In genomic region chr16:81456523-81457325, GRCh38 we compare ENCODE assay signal across 14 cellular contexts. TPM values are rescaled to one million over a fixed set of nuclear protein-coding genes. Genes with fewer than 3 reads are reported as not detected.
A peak's percentile ranks its signal among the peaks of the same experiment; 100 is the strongest.
DNase-seq lines count a peak whose midpoint lies in the region; ATAC-seq and TF ChIP-seq lines count a peak whose summit lies in the region.
"Had no signal": no experiment of that assay in that cellular context is flagged by ENCODE, and none has a peak within 500 bp of the region (broad histone marks: within the 10 kb centered on the region; RNA-seq: fewer than 3 reads in every experiment).

No MANE protein-coding gene starts in this region.

- intact Hi-C loops in left colon (cut with DNase I, micrococcal nuclease) (no loop called here), breast epithelium (cut with DNase I; ENCODE audit: low total_unique reads) (no loop called here)

- peaks cover 17% of the 10 kb centered on the region for H3K4me1 ChIP-seq in CD8-positive, alpha-beta memory T cell (ENCODE audit: insufficient read depth, low read length)
- H3K4me1 ChIP-seq in neutrophil (ENCODE audit: control insufficient read depth in 1 of 2, insufficient read depth in 1 of 2, low read depth in 1 of 2, low read length in 1 of 2) (peaks cover 92 to 98% of the 10 kb centered on the region in 2 experiments), breast epithelium (no peaks in the 10 kb centered on the region)

- peak overlapping the region; percentile 70 for H3K27ac ChIP-seq in CD8-positive, alpha-beta memory T cell (ENCODE audit: low read depth, low read length)
- H3K27ac ChIP-seq in neutrophil (peak overlapping the region; percentile 87), breast epithelium (no peak overlapping the region)
- H3K27ac ChIP-seq: C4-2B had no signal

- H3K9me3 Mint-ChIP-seq in CD8-positive, alpha-beta memory T cell, result no peaks in the 10 kb centered on the region

- peaks cover 6% of the 10 kb centered on the region for H3K36me3 ChIP-seq in CD8-positive, alpha-beta memory T cell (ENCODE audit: insufficient read depth, low read length)
- H3K36me3 ChIP-seq in neutrophil, result peaks cover 18% of the 10 kb centered on the region
- H3K36me3 ChIP-seq in breast epithelium, result no peaks in the 10 kb centered on the region

- no peaks in the 10 kb centered on the region for H3K27me3 ChIP-seq in CD8-positive, alpha-beta memory T cell (ENCODE audit: insufficient read depth, low read length, poor library complexity, severe bottlenecking)
- H3K27me3 ChIP-seq in neutrophil, result no peaks in the 10 kb centered on the region
- no peaks in the 10 kb centered on the region for H3K27me3 ChIP-seq in breast epithelium

- no peak overlapping the region for H3K4me3 ChIP-seq in CD8-positive, alpha-beta memory T cell (ENCODE audit: low read length)
- H3K4me3 ChIP-seq in neutrophil (ENCODE audit: low read depth in 1 of 2, low read length in 1 of 2) (peak overlapping the region in 1 of 2 experiments; percentile 48), breast epithelium (no peak overlapping the region)

- DNase-seq in CD8-positive, alpha-beta memory T cell, result no peak
- DNase-seq in T-helper 17 cell (no peak), left colon (peak; percentile 77), D341Med (ENCODE audit: low spot score) (no peak), GM10266 (ENCODE audit: extremely low spot score) (no peak), breast epithelium (ENCODE audit: low spot score in 2 of 2) (no peak)
- DNase-seq in activated CD4-positive, CD25-positive, alpha-beta regulatory T cell treated with anti-CD3 and anti-CD28 coated beads, Interleukin-2, amount 50 U/mL, for 72 hours, result no peak
- DNase-seq: activated CD4-positive, alpha-beta T cell treated with anti-CD3 and anti-CD28 coated beads, Interleukin-2, amount 50 U/mL, for 48 hours; activated gamma-delta T cell; central memory CD4-positive, alpha-beta T cell; NCI-H1092 treated with DMSO at 0.1 percent for 48 hours; NCI-H446 treated with DMSO at 0.1 percent for 48 hours had no signal

- POLR2A ChIA-PET in CD8-positive, alpha-beta memory T cell (lab: Charles Lee), result no interaction called here

- H3K4me1 Mint-ChIP-seq in CD8-positive, alpha-beta memory T cell, result peaks cover 59 to 86% (median 64%) of the 10 kb centered on the region in 3 donors
- H3K4me1 Mint-ChIP-seq in T-helper 17 cell, result peaks cover 45% of the 10 kb centered on the region

- no peak for TF ChIP-seq CTCF in neutrophil (IDR thresholded peaks at IDR 0.05)
- no peak for TF ChIP-seq CTCF in GM10266 (IDR thresholded peaks at IDR 0.05; ENCODE audit: control insufficient read depth, insufficient read depth, low read depth, missing control alignments)
- no peak for TF ChIP-seq CTCF in breast epithelium (IDR thresholded peaks at IDR 0.05)

- no peaks in the 10 kb centered on the region for H3K9me3 ChIP-seq in CD8-positive, alpha-beta memory T cell (ENCODE audit: low read length)
- H3K9me3 ChIP-seq in T-helper 17 cell (ENCODE audit: control insufficient read depth, low read length, poor library complexity, severe bottlenecking) (no peaks in the 10 kb centered on the region), neutrophil (no peaks in the 10 kb centered on the region), breast epithelium (no peaks in the 10 kb centered on the region)

- H3K36me3 Mint-ChIP-seq in CD8-positive, alpha-beta memory T cell, result peaks cover 5 to 47% (median 10%) of the 10 kb centered on the region in 3 donors
- peaks cover 6% of the 10 kb centered on the region for H3K36me3 Mint-ChIP-seq in T-helper 17 cell (ENCODE audit: low read depth)

- CTCF ChIA-PET in CD8-positive, alpha-beta memory T cell (lab: Charles Lee), result interaction anchor here (1.2 kb wide), 1 partner anchor 13 kb away, joined by 3 read pairs; no protein-coding TSS in a partner anchor

- peak overlapping the region in 5 of 8 donors; percentile 22 to 81 (median 27) for H3K27ac Mint-ChIP-seq in CD8-positive, alpha-beta memory T cell
- H3K27ac Mint-ChIP-seq in T-helper 17 cell, result peak overlapping the region; percentile 51

- ATAC-seq in T-helper 17 cell, result no peak
- peak; percentile 77 for ATAC-seq in left colon

- H3K27me3 Mint-ChIP-seq in CD8-positive, alpha-beta memory T cell, result peaks cover 0 to 2% of the 10 kb centered on the region in 2 donors
- no peaks in the 10 kb centered on the region for H3K27me3 Mint-ChIP-seq in T-helper 17 cell

- no peak overlapping the region for H3K4me3 Mint-ChIP-seq in CD8-positive, alpha-beta memory T cell
- H3K4me3 Mint-ChIP-seq in T-helper 17 cell, result no peak overlapping the region

- no peak for TF ChIP-seq POLR2A in breast epithelium (IDR thresholded peaks at IDR 0.05)

RNA-seq across cellular contexts. Expression of gene CMIP, which starts 12.1 kb away (rescaled TPM):
- total RNA-seq in CD8-positive, alpha-beta memory T cell, result 10 to 100 TPM; 23.6 to 24.4 TPM
- 1.0 TPM for polyA plus RNA-seq in CD8-positive, alpha-beta memory T cell
- total RNA-seq in T-helper 17 cell (10 to 100 TPM; 42.7 to 94.5 TPM), left colon (10 to 100 TPM; 81.8 to 84.5 TPM), breast epithelium (10 to 100 TPM; 14.9 to 23.9 (median 17.6) TPM)

Comparison
In these comparisons a context has a peak if more than half of its experiments do, and no peak if none do; other contexts are left out.
1. DNase-seq: peak in left colon (2 of 2); none in CD8-positive, alpha-beta memory T cell (0 of 5), T-helper 17 cell (0 of 3), D341Med (single experiment), activated CD4-positive, CD25-positive, alpha-beta regulatory T cell treated with anti-CD3 and anti-CD28 coated beads, Interleukin-2, amount 50 U/mL, for 72 hours (single experiment), GM10266 (single experiment) and breast epithelium (0 of 2).
2. H3K27ac ChIP-seq: peak in CD8-positive, alpha-beta memory T cell (single experiment) and neutrophil (single experiment); none in breast epithelium (0 of 2).